8 cellular contexts compared by ENCODE assay signal in genomic region chr19:13172335-13173128, GRCh38. TPM values are rescaled to one million over a fixed set of nuclear protein-coding genes. Genes with fewer than 3 reads are reported as not detected.
DNase-seq lines count a peak whose midpoint lies in the region; ATAC-seq and TF ChIP-seq lines count a peak whose summit lies in the region.

No MANE protein-coding gene starts in this region.

- DNase-seq in NCI-H1694 treated with DMSO at 0.1 percent for 48 hours (lab: John Stamatoyannopoulos, UW) (peak; percentile 18), NCI-H1694 (lab: John Stamatoyannopoulos, UW) (no peak), RWPE1 (ENCODE audit: low spot score) (peak; percentile 82), glutamatergic neuron (no peak), renal cortical epithelial cell (ENCODE audit: low read depth) (peak; percentile 83)
- peak; percentile 74 for DNase-seq in activated gamma-delta T cell treated with anti-CD3 and anti-CD28 coated beads, Interleukin-2, amount 50 U/mL, for 16 hours (ENCODE audit: low read depth)

- no peak for ATAC-seq in GM19035 (IDR thresholded peaks at IDR 0.05; ENCODE audit: unreplicated experiment)
- ATAC-seq in HG03378 (IDR thresholded peaks at IDR 0.05; ENCODE audit: unreplicated experiment), result no peak

- peak overlapping the region; percentile 6 for H3K27ac Mint-ChIP-seq in glutamatergic neuron (ENCODE audit: unreplicated experiment)

- H3K9me3 Mint-ChIP-seq in glutamatergic neuron (ENCODE audit: unreplicated experiment), result peaks cover 4% of the 10 kb centered on the region

- peak overlapping the region; percentile 100 for H3K27ac ChIP-seq in RWPE1

- H3K4me3 Mint-ChIP-seq in glutamatergic neuron (ENCODE audit: unreplicated experiment), result no peak overlapping the region

- no peaks in the 10 kb centered on the region for H3K27me3 Mint-ChIP-seq in glutamatergic neuron (ENCODE audit: unreplicated experiment)

- CTCF ChIA-PET in RWPE1 (lab: Yijun Ruan, JAX), result no interaction called here

- peaks cover 8% of the 10 kb centered on the region for H3K4me1 Mint-ChIP-seq in glutamatergic neuron (ENCODE audit: low read depth, unreplicated experiment)

- no peaks in the 10 kb centered on the region for H3K36me3 Mint-ChIP-seq in glutamatergic neuron (ENCODE audit: unreplicated experiment)

- TF ChIP-seq CTCF in RWPE1 (conservative IDR thresholded peaks at IDR 0.05; ENCODE audit: low read depth) (no peak), glutamatergic neuron (IDR thresholded peaks at IDR 0.05; ENCODE audit: partially characterized antibody, unreplicated experiment) (no peak)

- POLR2A ChIA-PET in RWPE1 (lab: Yijun Ruan, JAX; ENCODE audit: low non-redundant PET), result no interaction called here

RNA-seq across cellular contexts. Expression of gene IER2, which starts 22.3 kb away (rescaled TPM):
- total RNA-seq in glutamatergic neuron (ENCODE audit: unreplicated experiment), result 109 TPM
- total RNA-seq in renal cortical epithelial cell, result 15.6 and 27.9 TPM in 2 replicates

RNA-seq across cellular contexts. Expression of gene STX10, which starts 22.4 kb away (rescaled TPM):
- total RNA-seq in glutamatergic neuron (ENCODE audit: unreplicated experiment) (17.2 TPM), renal cortical epithelial cell (37.1 and 67.0 TPM in 2 replicates)

RNA-seq across cellular contexts. Expression of gene NACC1, which starts 54.5 kb away (rescaled TPM):
- total RNA-seq in glutamatergic neuron (ENCODE audit: unreplicated experiment) (68.6 TPM), renal cortical epithelial cell (36.5 and 119 TPM in 2 replicates)

RNA-seq across cellular contexts. Expression of gene TRMT1, which starts 56.0 kb away (rescaled TPM):
- total RNA-seq in glutamatergic neuron (ENCODE audit: unreplicated experiment) (29.2 TPM), renal cortical epithelial cell (30.0 and 32.8 TPM in 2 replicates)

Comparison
In these comparisons a context has a peak if more than half of its experiments do, and no peak if none do; other contexts are left out.
1. DNase-seq: peak in NCI-H1694 treated with DMSO at 0.1 percent for 48 hours (single experiment), RWPE1 (single experiment), activated gamma-delta T cell treated with anti-CD3 and anti-CD28 coated beads, Interleukin-2, amount 50 U/mL, for 16 hours (single experiment) and renal cortical epithelial cell (single experiment); none in NCI-H1694 (single experiment) and glutamatergic neuron (single experiment).